Comparison of ENCODE assay signal across 14 cellular contexts in genomic region chr1:25095635-25096200, GRCh38.
DNase-seq lines count a peak whose midpoint lies in the region; ATAC-seq and TF ChIP-seq lines count a peak whose summit lies in the region.
"Had no signal": no experiment of that assay in that cellular context is flagged by ENCODE, and none has a peak within 500 bp of the region (broad histone marks: within the 10 kb centered on the region; RNA-seq: fewer than 3 reads in every experiment).

No MANE protein-coding gene starts in this region.

- no peak for TF ChIP-seq POLR2A in NB4 (IDR thresholded peaks at IDR 0.05; ENCODE audit: extremely low read depth, insufficient read length)

- no peak overlapping the region for H3K27ac ChIP-seq in CD4-positive, alpha-beta T cell (ENCODE audit: low read depth, low read length)
- H3K27ac ChIP-seq: SJSA1 had no signal

- TF ChIP-seq CTCF in CD4-positive, alpha-beta T cell (IDR thresholded peaks at IDR 0.05): no peak
- TF ChIP-seq CTCF in GM10266 (IDR thresholded peaks at IDR 0.05; ENCODE audit: control insufficient read depth, insufficient read depth, low read depth, missing control alignments) (no peak), NB4 (IDR thresholded peaks at IDR 0.05; ENCODE audit: low read depth, low read length) (no peak)

- no peaks in the 10 kb centered on the region for H3K9me3 Mint-ChIP-seq in CD4-positive, alpha-beta T cell
- H3K9me3 Mint-ChIP-seq in central memory CD8-positive, alpha-beta T cell: no peaks in the 10 kb centered on the region

- H3K27ac Mint-ChIP-seq in CD4-positive, alpha-beta T cell: peak overlapping the region; percentile 78
- H3K27ac Mint-ChIP-seq in central memory CD8-positive, alpha-beta T cell (ENCODE audit: low read depth): peak overlapping the region; percentile 83

- no peaks in the 10 kb centered on the region for H3K27me3 ChIP-seq in CD4-positive, alpha-beta T cell (ENCODE audit: control insufficient read depth, insufficient read depth, low read length)
- H3K27me3 ChIP-seq: BE2C, SJSA1 had no signal

- ATAC-seq in CD4-positive, alpha-beta T cell (ENCODE audit: poor library complexity): no peak
- ATAC-seq in central memory CD8-positive, alpha-beta T cell (replicated peaks; ENCODE audit: extremely low read depth, poor library complexity, severe bottlenecking): peak; percentile 34
- no peak for ATAC-seq in SK-N-SH treated with all-trans-retinoic acid at 6 μM for 48 hours
- no peak for ATAC-seq in HG03280 (IDR thresholded peaks at IDR 0.05; ENCODE audit: unreplicated experiment)
- ATAC-seq: right cardiac atrium had no signal

- H3K4me1 Mint-ChIP-seq in CD4-positive, alpha-beta T cell (ENCODE audit: low read depth): peaks cover 63% of the 10 kb centered on the region
- peaks cover 78% of the 10 kb centered on the region for H3K4me1 Mint-ChIP-seq in central memory CD8-positive, alpha-beta T cell

- CTCF ChIA-PET in CD4-positive, alpha-beta T cell (lab: Charles Lee): no interaction called here

- no peaks in the 10 kb centered on the region for H3K9me3 ChIP-seq in CD4-positive, alpha-beta T cell (ENCODE audit: control insufficient read depth, low read length)
- H3K9me3 ChIP-seq: BE2C, SJSA1 had no signal

- H3K27me3 Mint-ChIP-seq in CD4-positive, alpha-beta T cell: no peaks in the 10 kb centered on the region
- H3K27me3 Mint-ChIP-seq in central memory CD8-positive, alpha-beta T cell: no peaks in the 10 kb centered on the region

- no peak overlapping the region for H3K4me3 ChIP-seq in NB4 (ENCODE audit: low read depth, low read length)
- H3K4me3 ChIP-seq: SJSA1 had no signal

- DNase-seq in CD4-positive, alpha-beta T cell: no peak
- peak; percentile 57 for DNase-seq in GM10266 (ENCODE audit: extremely low spot score)
- DNase-seq in NB4 (ENCODE audit: low read depth): peak; percentile 37
- peak in 1 of 2 donors; percentile 24 for DNase-seq in central memory CD8-positive, alpha-beta T cell (ENCODE audit: low spot score in 2 of 2)
- no peak for DNase-seq in T-helper 9 cell
- DNase-seq: BE2C; effector CD8-positive, alpha-beta T cell; IMR-90; kidney glomerular epithelial cell; NCI-H1417 treated with DMSO at 0.1 percent for 48 hours; right cardiac atrium had no signal

- no peaks in the 10 kb centered on the region for H3K36me3 Mint-ChIP-seq in CD4-positive, alpha-beta T cell (ENCODE audit: low read depth)
- H3K36me3 Mint-ChIP-seq in central memory CD8-positive, alpha-beta T cell (ENCODE audit: insufficient read depth): peaks cover 5% of the 10 kb centered on the region

- intact Hi-C loops in CD4-positive, alpha-beta T cell (cut with DNase I, micrococcal nuclease): no loop called here

- H3K4me3 Mint-ChIP-seq in CD4-positive, alpha-beta T cell: peak overlapping the region; percentile 26
- H3K4me3 Mint-ChIP-seq in central memory CD8-positive, alpha-beta T cell: peak overlapping the region; percentile 60

- POLR2A ChIA-PET in CD4-positive, alpha-beta T cell (lab: Charles Lee): no interaction called here

TF ChIP-seq in SK-N-SH treated with all-trans-retinoic acid at 6 μM for 48 hours, 23 proteins besides CTCF, POLR2A, EP300 and RAD21:
- TF ChIP-seq, protein P1, sequence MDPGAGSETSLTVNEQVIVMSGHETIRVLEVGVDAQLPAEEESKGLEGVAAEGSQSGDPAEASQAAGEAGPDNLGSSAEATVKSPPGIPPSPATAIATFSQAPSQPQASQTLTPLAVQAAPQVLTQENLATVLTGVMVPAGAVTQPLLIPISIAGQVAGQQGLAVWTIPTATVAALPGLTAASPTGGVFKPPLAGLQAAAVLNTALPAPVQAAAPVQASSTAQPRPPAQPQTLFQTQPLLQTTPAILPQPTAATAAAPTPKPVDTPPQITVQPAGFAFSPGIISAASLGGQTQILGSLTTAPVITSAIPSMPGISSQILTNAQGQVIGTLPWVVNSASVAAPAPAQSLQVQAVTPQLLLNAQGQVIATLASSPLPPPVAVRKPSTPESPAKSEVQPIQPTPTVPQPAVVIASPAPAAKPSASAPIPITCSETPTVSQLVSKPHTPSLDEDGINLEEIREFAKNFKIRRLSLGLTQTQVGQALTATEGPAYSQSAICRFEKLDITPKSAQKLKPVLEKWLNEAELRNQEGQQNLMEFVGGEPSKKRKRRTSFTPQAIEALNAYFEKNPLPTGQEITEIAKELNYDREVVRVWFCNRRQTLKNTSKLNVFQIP (CRISPR knock-in tag; IDR thresholded peaks at IDR 0.05; ENCODE audit: borderline replicate concordance, low read depth): no peak
- no peak for TF ChIP-seq RARB (CRISPR knock-in tag; IDR thresholded peaks at IDR 0.05)
- TF ChIP-seq SNAI2 (CRISPR knock-in tag; IDR thresholded peaks at IDR 0.05): no peak
- no peak for TF ChIP-seq ZC3H10 (CRISPR knock-in tag; IDR thresholded peaks at IDR 0.05)
- TF ChIP-seq CSDC2 (CRISPR knock-in tag; IDR thresholded peaks at IDR 0.05): no peak
TF ChIP-seq in SK-N-SH treated with all-trans-retinoic acid at 6 μM for 48 hours: peak in this region for 0.

Comparison
In these comparisons a context has a peak if more than half of its experiments do, and no peak if none do; other contexts are left out.
1. DNase-seq: peak in GM10266 (single experiment) and NB4 (single experiment); none in CD4-positive, alpha-beta T cell (0 of 10) and T-helper 9 cell (single experiment).